ENCODE assay signal across 20 cellular contexts in the genomic region with DNA sequence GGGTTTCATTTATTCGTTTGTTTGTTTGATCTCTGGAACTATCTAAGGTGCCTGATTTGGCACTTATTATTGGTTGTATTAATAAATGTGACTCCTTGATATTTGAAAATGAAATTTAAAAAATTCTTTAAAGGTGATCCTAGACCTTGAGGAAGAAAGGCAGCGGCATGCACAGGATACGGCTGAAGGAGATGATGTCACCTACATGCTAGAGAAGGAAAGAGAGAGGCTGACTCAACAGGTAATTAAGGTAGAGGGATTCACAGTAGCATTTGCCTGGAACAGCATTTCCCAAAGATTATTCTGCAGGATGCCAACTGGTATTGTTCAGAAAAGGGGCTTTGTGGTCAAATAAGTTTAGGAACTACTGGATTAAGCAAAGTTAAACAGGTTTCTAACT. TPM values are rescaled to one million over a fixed set of nuclear protein-coding genes. Genes with fewer than 3 reads are reported as not detected.
A peak's percentile ranks its signal among the peaks of the same experiment; 100 is the strongest.
DNase-seq lines count a peak whose midpoint lies in the region; ATAC-seq, FAIRE-seq and TF ChIP-seq lines count a peak whose summit lies in the region.
"Had no signal": no experiment of that assay in that cellular context is flagged by ENCODE, and none has a peak within 500 bp of the region (broad histone marks: within the 10 kb centered on the region; RNA-seq: fewer than 3 reads in every experiment).

No MANE protein-coding gene starts in this region.

- no peak overlapping the region for H3K4me2 ChIP-seq in K562 (ENCODE audit: insufficient read depth, low read length)
- H3K4me2 ChIP-seq: BLaER1 had no signal

- no peaks in the 10 kb centered on the region for H3K4me1 ChIP-seq in HEK293 (ENCODE audit: control insufficient read depth, insufficient read depth, low read length)
- no peaks in the 10 kb centered on the region for H3K4me1 ChIP-seq in K562 (replicated peaks in 1 of 2; ENCODE audit: control insufficient read depth in 2 of 2, insufficient read depth in 2 of 2, low read length in 2 of 2)
- H3K4me1 ChIP-seq: BLaER1, Peyer's patch had no signal

- FAIRE-seq in K562 (lab: Jason Lieb, UNC) = no peak
- FAIRE-seq: GM12891 had no signal

- H3K4me3 ChIP-seq in HEK293 (ENCODE audit: low read depth, low read length) = no peak overlapping the region
- no peak overlapping the region for H3K4me3 ChIP-seq in K562
- H3K4me3 ChIP-seq: BLaER1, Peyer's patch, SK-N-MC had no signal

- intact Hi-C loops in K562 (cut with micrococcal nuclease) = no loop called here

- no peak overlapping the region for H3K9ac ChIP-seq in K562 (ENCODE audit: insufficient read depth in 1 of 2, low read depth in 2 of 2, low read length in 2 of 2)
- H3K9ac ChIP-seq: BLaER1 had no signal

- no peak overlapping the region for H2AFZ ChIP-seq in K562 (ENCODE audit: low read depth, low read length)

- 5% methylated on average over 3 of the region's 3 CpGs for WGBS in K562 (ENCODE audit: insufficient coverage, low coverage, missing lambda C conversion rate)

- no peak overlapping the region for H3K27ac ChIP-seq in HEK293 (ENCODE audit: extremely low read depth, low read depth, low read length)
- no peak overlapping the region for H3K27ac ChIP-seq in K562 (ENCODE audit: extremely low read depth, low read depth, low read length)
- H3K27ac ChIP-seq: BLaER1, Peyer's patch, SK-N-MC had no signal

- no peak for ATAC-seq in K562

- no peak for TF ChIP-seq RAD21 in K562 (CRISPR knock-in tag; conservative IDR thresholded peaks at IDR 0.05 in 1 of 2, IDR thresholded peaks at IDR 0.05 in 1 of 2)

- TF ChIP-seq CTCF in HEK293 (tag by site-specific recombination; IDR thresholded peaks at IDR 0.05) (no peak), K562 (IDR thresholded peaks at IDR 0.05 in 2 of 3, conservative IDR thresholded peaks at IDR 0.05 in 1 of 3; ENCODE audit: insufficient read depth in 2 of 3, low read depth in 1 of 3, low read length in 3 of 3) (no peak)

- CTCF ChIA-PET in HEK293 (lab: Yijun Ruan, JAX) (interaction anchor here (0.6 to 0.7 kb wide), 2 partner anchors 328 to 992 kb away, joined by 3 to 4 read pairs; no protein-coding TSS in a partner anchor), K562 (lab: Yijun Ruan, JAX; ENCODE audit: low intra/inter-chr PET ratio) (no interaction called here)

- H3K79me2 ChIP-seq in K562 (ENCODE audit: control insufficient read depth, insufficient read depth, low read length) = no peaks in the 10 kb centered on the region

- no peaks in the 10 kb centered on the region for H3K9me1 ChIP-seq in K562 (ENCODE audit: control insufficient read depth, insufficient read depth, low read length)

- POLR2A ChIA-PET in HEK293 (lab: Yijun Ruan, JAX) = no interaction called here
- POLR2A ChIA-PET in K562 (lab: Yijun Ruan, JAX) = no interaction called here

- H3K36me3 ChIP-seq in HEK293 (ENCODE audit: control insufficient read depth in 2 of 2, insufficient read depth in 1 of 2, low read length in 2 of 2) = peaks cover 0 to 69% of the 10 kb centered on the region in 2 experiments; a peak in 2 of 3 replicates
- no peaks in the 10 kb centered on the region for H3K36me3 ChIP-seq in K562 (ENCODE audit: control insufficient read depth, insufficient read depth, low read length)

- in situ Hi-C loops in K562 (cut with MboI) = no loop called here

- no peaks in the 10 kb centered on the region for H4K20me1 ChIP-seq in K562 (replicated peaks; ENCODE audit: control insufficient read depth, insufficient read depth, low read length)
- H4K20me1 ChIP-seq: BLaER1 had no signal

- no peak for TF ChIP-seq POLR2A in K562 (conservative IDR thresholded peaks at IDR 0.05)

- BruUV-seq in K562 (replicated peaks; lab: Mats Ljungman, UMichigan) = no TSS peak

- DNase-seq in K562 (ENCODE audit: extremely low read depth in 1 of 4, low spot score in 3 of 4) (no peak), glomerular visceral epithelial cell (ENCODE audit: extremely low spot score) (peak; percentile 37), renal cortical epithelial cell (ENCODE audit: low read depth) (peak; percentile 60), mucosa of gallbladder (ENCODE audit: low spot score) (no peak), NCI-H2171 treated with DMSO at 0.1 percent for 48 hours (lab: John Stamatoyannopoulos, UW) (no peak), NCI-H1436 (lab: John Stamatoyannopoulos, UW) (no peak)
- DNase-seq: Calu3; CD4-positive, alpha-beta memory T cell; GOT3; IMR-90; Karpas-422; NCI-H1417 treated with DMSO at 0.1 percent for 48 hours; NCI-H1930; NCI-H446 treated with DMSO at 0.1 percent for 48 hours; Peyer's patch; Right ventricle myocardium superior had no signal

- H3K27me3 ChIP-seq in K562 (ENCODE audit: control insufficient read depth in 2 of 2, insufficient read depth in 2 of 2, low read length in 2 of 2) = peaks cover 8 to 23% of the 10 kb centered on the region in 2 experiments
- H3K27me3 ChIP-seq: BLaER1, Peyer's patch had no signal

- no peak for TF ChIP-seq EP300 in K562 (IDR thresholded peaks at IDR 0.05; ENCODE audit: low read length)

- H3K9me3 ChIP-seq in HEK293 (ENCODE audit: control insufficient read depth, insufficient read depth, low read depth, low read length) = no peaks in the 10 kb centered on the region
- H3K9me3 ChIP-seq in K562 (replicated peaks; ENCODE audit: control insufficient read depth, insufficient read depth, low read depth, low read length) = no peaks in the 10 kb centered on the region
- H3K9me3 ChIP-seq: BLaER1, Peyer's patch had no signal

TF ChIP-seq in HEK293, 187 proteins besides CTCF, POLR2A, EP300 and RAD21 (continues in another document):
- 0 out of 2 replicates have a peak, but pooled peaks have one; percentile 17 for TF ChIP-seq PRDM1 (tag by site-specific recombination; IDR thresholded peaks at IDR 0.05)

TF ChIP-seq in K562, 482 proteins besides CTCF, POLR2A, EP300 and RAD21 (continues in another document):
- TF ChIP-seq ATF7 (IDR thresholded peaks at IDR 0.05) = 0 out of 2 replicates have a peak, but pooled peaks have one; percentile 33
- TF ChIP-seq, protein P1, sequence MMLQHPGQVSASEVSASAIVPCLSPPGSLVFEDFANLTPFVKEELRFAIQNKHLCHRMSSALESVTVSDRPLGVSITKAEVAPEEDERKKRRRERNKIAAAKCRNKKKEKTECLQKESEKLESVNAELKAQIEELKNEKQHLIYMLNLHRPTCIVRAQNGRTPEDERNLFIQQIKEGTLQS (IDR thresholded peaks at IDR 0.05) = peak; percentile 66
- TF ChIP-seq, protein P1 (CRISPR knock-in tag; conservative IDR thresholded peaks at IDR 0.05) = no peak

RNA-seq across cellular contexts. Expression of a gene that starts 54.4 kb away (rescaled TPM):
- 0.18 and 0.23 TPM in 2 replicates for total RNA-seq in K562 (2011; cell fraction: chromatin; rRNA removed; ENCODE audit: low replicate concordance)
- not detected in 2 replicates for total RNA-seq in K562 (2011; cell fraction: nucleolus; rRNA removed)
- 0.15 TPM in 1 of 2 replicates, not detected in the other for total RNA-seq in K562 (2011; cell fraction: nucleoplasm; rRNA removed)
- not detected in 2 replicates for total RNA-seq in K562 (2014; rRNA removed)
- not detected in 2 replicates for total RNA-seq in K562 (2014; rRNA removed; fragmentation: Illumina TruSeq; extraction: Trizol)
- total RNA-seq in K562 (2015; rRNA removed; fragmentation: Illumina TruSeq; extraction: Trizol) = 0.04 TPM in 1 of 2 replicates, not detected in the other
- total RNA-seq in K562 (2021) = 0.02 and 0.04 TPM in 2 replicates
- polyA plus RNA-seq in K562 (2011; rRNA removed) = 0.04 and 0.09 TPM in 2 replicates
- 0.01 TPM in 1 of 2 replicates, not detected in the other for polyA plus RNA-seq in K562 (2011; cell fraction: cytosol; rRNA removed)
- polyA plus RNA-seq in K562 (2011; cell fraction: nucleus; rRNA removed) = 0.08 and 0.09 TPM in 2 replicates
- 0.09 and 0.24 TPM in 2 replicates for polyA plus RNA-seq in K562 (2012)
- not detected in 2 replicates for polyA plus RNA-seq in K562 (2014; fragmentation: Illumina TruSeq; extraction: Trizol)
- polyA plus RNA-seq in K562 (2014; fragmentation: Nextera tagmentation; extraction: Ambion mirVana) = under 1 TPM; 0.03 to 0.06 TPM
- 0.05 TPM in 1 of 2 replicates, not detected in the other for polyA plus RNA-seq in K562 (2014; rRNA removed)
- 0.07 and 0.18 TPM in 2 replicates for polyA minus RNA-seq in K562 (2011; rRNA and poly(A)+ RNA removed)
- not detected in 2 replicates for polyA minus RNA-seq in K562 (2011; cell fraction: cytosol; rRNA and poly(A)+ RNA removed)
- 0.13 and 0.22 TPM in 2 replicates for polyA minus RNA-seq in K562 (2011; cell fraction: nucleus; rRNA and poly(A)+ RNA removed)
- total RNA-seq in renal cortical epithelial cell = 4.7 and 33.5 TPM in 2 replicates
- total RNA-seq in mucosa of gallbladder = 8.1 TPM

RNA-seq across cellular contexts. Expression of a gene that starts 58.3 kb away (rescaled TPM):
- 0.35 and 1.9 TPM in 2 replicates for total RNA-seq in K562 (2011; cell fraction: chromatin; rRNA removed; ENCODE audit: low replicate concordance)
- 0.26 and 0.50 TPM in 2 replicates for total RNA-seq in K562 (2011; cell fraction: nucleolus; rRNA removed)
- total RNA-seq in K562 (2011; cell fraction: nucleoplasm; rRNA removed) = 0.59 and 2.0 TPM in 2 replicates
- total RNA-seq in K562 (2014; rRNA removed) (0.27 and 0.65 TPM in 2 replicates), K562 (2014; rRNA removed; fragmentation: Illumina TruSeq; extraction: Trizol) (0.62 and 0.67 TPM in 2 replicates), K562 (2015; rRNA removed; fragmentation: Illumina TruSeq; extraction: Trizol) (0.68 and 0.91 TPM in 2 replicates), K562 (2021) (1.4 and 1.6 TPM in 2 replicates), renal cortical epithelial cell (24.0 and 83.8 TPM in 2 replicates), mucosa of gallbladder (56.0 TPM)
- polyA plus RNA-seq in K562 (2011; rRNA removed) (0.60 and 1.6 TPM in 2 replicates), K562 (2014; fragmentation: Illumina TruSeq; extraction: Trizol) (0.64 and 0.76 TPM in 2 replicates), K562 (2014; fragmentation: Nextera tagmentation; extraction: Ambion mirVana) (under 1 TPM; 0.28 to 0.89 TPM), K562 (2014; rRNA removed) (0.39 and 0.57 TPM in 2 replicates)
- polyA plus RNA-seq in K562 (2011; cell fraction: cytosol; rRNA removed) = 0.33 and 1.4 TPM in 2 replicates
- polyA plus RNA-seq in K562 (2011; cell fraction: nucleus; rRNA removed) = 0.30 and 1.1 TPM in 2 replicates
- polyA plus RNA-seq in K562 (2012) = 0.68 and 1.1 TPM in 2 replicates
- polyA minus RNA-seq in K562 (2011; rRNA and poly(A)+ RNA removed) = 1.1 and 5.9 TPM in 2 replicates
- 0.38 and 1.5 TPM in 2 replicates for polyA minus RNA-seq in K562 (2011; cell fraction: cytosol; rRNA and poly(A)+ RNA removed)
- 0.67 and 2.6 TPM in 2 replicates for polyA minus RNA-seq in K562 (2011; cell fraction: nucleus; rRNA and poly(A)+ RNA removed)

Comparison
In these comparisons a context has a peak if more than half of its experiments do, and no peak if none do; other contexts are left out.
1. DNase-seq: peak in glomerular visceral epithelial cell (single experiment) and renal cortical epithelial cell (single experiment); none in K562 (0 of 4), mucosa of gallbladder (single experiment), NCI-H2171 treated with DMSO at 0.1 percent for 48 hours (single experiment) and NCI-H1436 (single experiment).